27 cellular contexts compared by ENCODE assay signal in the genomic region with DNA sequence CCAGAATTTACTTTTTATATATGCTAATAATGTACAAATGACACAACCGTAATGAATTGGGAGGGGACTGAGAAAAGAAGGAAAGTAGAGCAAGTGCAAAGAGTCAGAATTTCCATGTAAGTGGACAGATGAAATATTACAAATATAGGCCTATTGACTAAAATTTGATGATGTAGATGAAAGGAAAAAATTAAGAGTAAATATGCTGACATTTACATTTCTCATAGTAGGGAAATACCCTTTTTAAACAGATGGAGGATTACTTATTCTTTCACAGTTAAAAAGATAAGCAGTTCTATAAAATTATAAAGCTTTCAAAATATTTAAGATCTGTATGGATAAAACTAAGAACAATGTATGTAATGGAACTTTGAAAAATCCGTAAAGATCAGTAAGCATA.
"Had no signal": no experiment of that assay in that cellular context is flagged by ENCODE, and none has a peak within 500 bp of the region (broad histone marks: within the 10 kb centered on the region; RNA-seq: fewer than 3 reads in every experiment).

No MANE protein-coding gene starts in this region.

- H3K4me3 ChIP-seq: left lung, lower lobe of right lung, pancreas, prostate gland, sigmoid colon, smooth muscle cell, stomach, testis, thyroid gland, transverse colon, upper lobe of left lung, vagina had no signal

- H3K27ac ChIP-seq: left lung, lower lobe of right lung, pancreas, prostate gland, sigmoid colon, stomach, testis, thyroid gland, transverse colon, upper lobe of left lung, vagina had no signal

- DNase-seq: hippocampal formation; islet precursor cell; kidney glomerular epithelial cell; left cardiac atrium; left lung; lower lobe of right lung; mammary epithelial cell; mesenchymal stem cell; naive thymus-derived CD8-positive, alpha-beta T cell; nucleus accumbens; pancreas; posterior cingulate gyrus; retina; right cardiac atrium; sigmoid colon; stimulated activated CD4-positive, alpha-beta T cell treated with anti-CD3 and anti-CD28 coated beads, Interleukin-1b, Interleukin-23, amount 100 ng/mL, for 48 hours; stimulated activated CD4-positive, alpha-beta T cell treated with anti-CD3 and anti-CD28 coated beads, Interleukin-2, amount 100 ng/mL, for 48 hours; stimulated activated naive B cell treated with anti-CD40 and anti-IgM and Interleukin-4, amounts not matched to agents 10 μg/mL and 1 μg/mL and 100 μg/mL, for 72 hours; stimulated activated naive CD8-positive, alpha-beta T cell treated with anti-CD3 and anti-CD28 coated beads, Interleukin-15, Interleukin-2, amounts not matched to agents 100 U/mL and 50 U/mL, for 24 hours; stomach; testis; thyroid gland; transverse colon; upper lobe of left lung had no signal

- H3K9me3 ChIP-seq: left lung, lower lobe of right lung, pancreas, prostate gland, sigmoid colon, stomach, testis, thyroid gland, transverse colon, upper lobe of left lung, vagina had no signal

- H3K4me1 ChIP-seq: left lung, lower lobe of right lung, pancreas, prostate gland, sigmoid colon, stomach, testis, thyroid gland, transverse colon, upper lobe of left lung, vagina had no signal

- ATAC-seq: left cardiac atrium; left lung; lower lobe of right lung; naive thymus-derived CD8-positive, alpha-beta T cell; pancreas; right cardiac atrium; stimulated activated naive B cell treated with anti-CD40 and anti-IgM and Interleukin-4, amounts not matched to agents 10 μg/mL and 1 μg/mL and 100 μg/mL, for 72 hours; stimulated activated naive CD8-positive, alpha-beta T cell treated with anti-CD3 and anti-CD28 coated beads, Interleukin-15, Interleukin-2, amounts not matched to agents 100 U/mL and 50 U/mL, for 24 hours had no signal

- FAIRE-seq: pancreas had no signal

- H3K4me2 ChIP-seq: smooth muscle cell had no signal

- H3K27me3 ChIP-seq: left lung, pancreas, sigmoid colon, stomach, testis, thyroid gland, transverse colon, upper lobe of left lung, vagina had no signal

- H3K36me3 ChIP-seq: left lung, lower lobe of right lung, pancreas, prostate gland, thyroid gland, transverse colon, upper lobe of left lung, vagina had no signal
